ENCODE assay signal across 1 cellular context in the genomic region with DNA sequence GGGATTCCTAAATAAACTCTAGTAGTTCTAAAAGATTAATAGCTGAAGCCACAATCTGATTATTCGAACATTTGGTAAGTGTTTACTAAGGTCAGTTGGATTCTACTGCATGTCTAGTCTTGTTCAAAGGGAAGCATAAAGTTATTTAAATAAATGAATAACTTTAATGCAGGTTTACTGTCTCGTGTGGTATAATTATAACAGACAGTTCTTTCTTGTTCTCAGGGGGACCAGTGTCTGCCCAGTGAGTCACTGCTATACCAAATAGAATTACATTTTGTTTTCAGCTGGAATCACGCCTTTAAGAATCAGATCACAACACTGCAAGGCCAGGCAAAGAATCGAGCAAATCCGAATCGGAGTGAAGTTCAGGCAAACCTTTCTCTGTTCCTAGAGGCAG.
TF ChIP-seq lines count a peak whose summit lies in the region.

No MANE protein-coding gene starts in this region.

TF ChIP-seq in GM12878, 131 proteins besides CTCF, POLR2A, EP300 and RAD21 (continued from another document):
- TF ChIP-seq, protein P1, sequence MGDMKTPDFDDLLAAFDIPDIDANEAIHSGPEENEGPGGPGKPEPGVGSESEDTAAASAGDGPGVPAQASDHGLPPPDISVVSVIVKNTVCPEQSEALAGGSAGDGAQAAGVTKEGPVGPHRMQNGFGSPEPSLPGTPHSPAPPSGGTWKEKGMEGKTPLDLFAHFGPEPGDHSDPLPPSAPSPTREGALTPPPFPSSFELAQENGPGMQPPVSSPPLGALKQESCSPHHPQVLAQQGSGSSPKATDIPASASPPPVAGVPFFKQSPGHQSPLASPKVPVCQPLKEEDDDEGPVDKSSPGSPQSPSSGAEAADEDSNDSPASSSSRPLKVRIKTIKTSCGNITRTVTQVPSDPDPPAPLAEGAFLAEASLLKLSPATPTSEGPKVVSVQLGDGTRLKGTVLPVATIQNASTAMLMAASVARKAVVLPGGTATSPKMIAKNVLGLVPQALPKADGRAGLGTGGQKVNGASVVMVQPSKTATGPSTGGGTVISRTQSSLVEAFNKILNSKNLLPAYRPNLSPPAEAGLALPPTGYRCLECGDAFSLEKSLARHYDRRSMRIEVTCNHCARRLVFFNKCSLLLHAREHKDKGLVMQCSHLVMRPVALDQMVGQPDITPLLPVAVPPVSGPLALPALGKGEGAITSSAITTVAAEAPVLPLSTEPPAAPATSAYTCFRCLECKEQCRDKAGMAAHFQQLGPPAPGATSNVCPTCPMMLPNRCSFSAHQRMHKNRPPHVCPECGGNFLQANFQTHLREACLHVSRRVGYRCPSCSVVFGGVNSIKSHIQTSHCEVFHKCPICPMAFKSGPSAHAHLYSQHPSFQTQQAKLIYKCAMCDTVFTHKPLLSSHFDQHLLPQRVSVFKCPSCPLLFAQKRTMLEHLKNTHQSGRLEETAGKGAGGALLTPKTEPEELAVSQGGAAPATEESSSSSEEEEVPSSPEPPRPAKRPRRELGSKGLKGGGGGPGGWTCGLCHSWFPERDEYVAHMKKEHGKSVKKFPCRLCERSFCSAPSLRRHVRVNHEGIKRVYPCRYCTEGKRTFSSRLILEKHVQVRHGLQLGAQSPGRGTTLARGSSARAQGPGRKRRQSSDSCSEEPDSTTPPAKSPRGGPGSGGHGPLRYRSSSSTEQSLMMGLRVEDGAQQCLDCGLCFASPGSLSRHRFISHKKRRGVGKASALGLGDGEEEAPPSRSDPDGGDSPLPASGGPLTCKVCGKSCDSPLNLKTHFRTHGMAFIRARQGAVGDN (IDR thresholded peaks at IDR 0.05) = no peak
- no peak for TF ChIP-seq HCFC1 (IDR thresholded peaks at IDR 0.05; ENCODE audit: low read length)
